Comparison of ENCODE assay signal across 12 cellular contexts in the genomic region with DNA sequence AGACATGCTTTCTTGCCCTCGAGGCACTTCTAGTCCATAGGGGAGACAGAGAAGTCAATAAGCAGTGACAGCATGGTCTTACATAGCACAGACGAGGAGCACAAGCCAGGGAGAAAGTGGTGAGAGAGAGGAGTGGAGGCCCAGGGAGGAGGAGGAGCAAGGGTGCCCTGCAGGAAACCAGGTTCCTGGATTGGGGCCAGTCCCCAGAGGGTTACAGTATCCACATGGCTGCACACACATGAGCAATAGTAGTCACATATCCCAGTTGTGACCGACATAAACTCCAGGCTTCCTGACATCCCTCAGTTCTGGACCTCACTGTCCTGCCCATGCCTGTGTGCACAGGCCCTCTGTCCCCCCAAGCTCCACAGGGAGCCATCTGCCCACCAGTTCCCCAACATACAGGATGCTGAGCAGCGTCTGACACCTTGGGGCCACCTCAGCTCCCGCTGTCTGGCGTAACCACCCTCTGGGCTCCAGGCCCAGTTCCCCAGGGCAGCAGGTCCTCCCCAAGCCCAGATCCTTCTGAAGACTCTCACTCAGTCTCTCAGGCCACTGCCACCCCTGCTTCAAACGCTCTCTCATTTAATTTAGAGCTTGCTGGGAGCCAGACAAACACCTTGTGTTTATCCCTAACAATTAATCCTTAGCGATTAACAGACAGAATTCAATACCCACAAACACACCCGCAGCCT. TPM values are rescaled to one million over a fixed set of nuclear protein-coding genes. Genes with fewer than 3 reads are reported as not detected.
DNase-seq lines count a peak whose midpoint lies in the region; ATAC-seq and TF ChIP-seq lines count a peak whose summit lies in the region.
"Had no signal": no experiment of that assay in that cellular context is flagged by ENCODE, and none has a peak within 500 bp of the region (broad histone marks: within the 10 kb centered on the region; RNA-seq: fewer than 3 reads in every experiment).

No MANE protein-coding gene starts in this region.

- no peak overlapping the region for H3K4me2 ChIP-seq in SK-N-SH

- H3K9me3 ChIP-seq in SK-N-SH, result no peaks in the 10 kb centered on the region
- peaks cover 0 to 12% (median 9%) of the 10 kb centered on the region in 8 donors for H3K9me3 ChIP-seq in spleen

- no peak overlapping the region for H3K9ac ChIP-seq in SK-N-SH

- H3K27me3 ChIP-seq in SK-N-SH (ENCODE audit: insufficient read depth) (no peaks in the 10 kb centered on the region), spleen (replicated peaks in 1 of 7) (peaks cover 0 to 47% (median 0%) of the 10 kb centered on the region in 7 donors)

- WGBS in SK-N-SH (ENCODE audit: low lambda C conversion rate), result 30% methylated on average over 8 of the region's 9 CpGs
- WGBS in spleen, 5 donors, result 39 to 59% (median 44%) methylated on average over 7 to 9 of the region's 9 CpGs

- no peaks in the 10 kb centered on the region for H3F3A ChIP-seq in SK-N-SH (replicated peaks; ENCODE audit: insufficient read depth)

- H3K4me1 ChIP-seq in SK-N-SH (ENCODE audit: control insufficient read depth in 1 of 2, insufficient read depth in 2 of 2, low read depth in 1 of 2, low read length in 1 of 2) (peaks cover 0 to 15% of the 10 kb centered on the region in 2 experiments; a peak in 1 of 4 replicates), spleen (no peaks in the 10 kb centered on the region)

- intact Hi-C loops in spleen (cut with DNase I; ENCODE audit: low total_unique reads), result no loop called here

- H4K20me1 ChIP-seq in SK-N-SH (ENCODE audit: insufficient read depth), result no peaks in the 10 kb centered on the region

- DNase-seq in SK-N-SH (peak; percentile 62), NCI-H1417 treated with DMSO at 0.1 percent for 48 hours (lab: John Stamatoyannopoulos, UW) (peak; percentile 50), UCSD-AML1 (lab: John Stamatoyannopoulos, UW; ENCODE audit: unreplicated experiment) (peak; percentile 26), spleen (peak; percentile 64), pons (ENCODE audit: low spot score) (no peak), midbrain (lab: John Stamatoyannopoulos, UW) (no peak), KBM-7 (no peak)
- DNase-seq: activated CD4-positive, alpha-beta T cell treated with anti-CD3 and anti-CD28 coated beads for 4 hours; immature natural killer cell had no signal

- no peak for TF ChIP-seq EP300 in SK-N-SH (IDR thresholded peaks at IDR 0.05; ENCODE audit: borderline replicate concordance in 1 of 2, low read depth in 1 of 2, low read length in 1 of 2)

- H3K36me3 ChIP-seq in SK-N-SH (replicated peaks in 1 of 2; ENCODE audit: control insufficient read depth in 1 of 2, insufficient read depth in 2 of 2, low read length in 1 of 2) (no peaks in the 10 kb centered on the region), spleen (no peaks in the 10 kb centered on the region)

- peak overlapping the region in 1 of 2 experiments; percentile 36; a peak in 2 of 4 replicates for H3K27ac ChIP-seq in SK-N-SH (ENCODE audit: low read depth in 2 of 2, low read length in 1 of 2)
- no peak overlapping the region for H3K27ac ChIP-seq in spleen

- no peak for TF ChIP-seq RAD21 in SK-N-SH (IDR thresholded peaks at IDR 0.05; ENCODE audit: low read length)

- TF ChIP-seq POLR2A in spleen (IDR thresholded peaks at IDR 0.05), result no peak

- H3K4me3 ChIP-seq in SK-N-SH (ENCODE audit: low read depth in 2 of 2, low read length in 1 of 2), result no peak overlapping the region
- no peak overlapping the region for H3K4me3 ChIP-seq in spleen

- no peaks in the 10 kb centered on the region for H3K79me2 ChIP-seq in SK-N-SH (ENCODE audit: insufficient read depth)

- in situ Hi-C loops in KBM-7 (cut with MboI; ENCODE audit: low pct_unique_long_range_greater_than_20kb, low sequenced_read_pairs), result no loop called here

- CTCF ChIA-PET in SK-N-SH (lab: Yijun Ruan, JAX), result interaction anchor here (1.0 to 1.6 kb wide), 3 partner anchors 24 to 317 kb away, joined by 4 to 8 read pairs (median 8); no protein-coding TSS in a partner anchor

- TF ChIP-seq CTCF in SK-N-SH (IDR thresholded peaks at IDR 0.05) (no peak), spleen (IDR thresholded peaks at IDR 0.05 in 8 of 11, conservative IDR thresholded peaks at IDR 0.05 in 3 of 11) (no peak)

- no peak overlapping the region for H2AFZ ChIP-seq in SK-N-SH (ENCODE audit: low read depth)

- no peak; the same call in 2 of the 3 replicates for ATAC-seq in SK-N-SH treated with all-trans-retinoic acid at 6 μM for 48 hours
- ATAC-seq: effector memory CD8-positive, alpha-beta T cell had no signal

- POLR2A ChIA-PET in SK-N-SH (lab: Yijun Ruan, JAX), result no interaction called here

- H3K9me2 ChIP-seq in SK-N-SH, result no peaks in the 10 kb centered on the region

TF ChIP-seq in SK-N-SH, 30 proteins besides CTCF, POLR2A, EP300 and RAD21:
- TF ChIP-seq GATA2 (CRISPR knock-in tag; IDR thresholded peaks at IDR 0.05), result no peak
- TF ChIP-seq NRF1 (IDR thresholded peaks at IDR 0.05; ENCODE audit: low read depth, low read length), result no peak
- TF ChIP-seq FOXM1 (IDR thresholded peaks at IDR 0.05; ENCODE audit: low read depth), result no peak
- TF ChIP-seq, protein P1, sequence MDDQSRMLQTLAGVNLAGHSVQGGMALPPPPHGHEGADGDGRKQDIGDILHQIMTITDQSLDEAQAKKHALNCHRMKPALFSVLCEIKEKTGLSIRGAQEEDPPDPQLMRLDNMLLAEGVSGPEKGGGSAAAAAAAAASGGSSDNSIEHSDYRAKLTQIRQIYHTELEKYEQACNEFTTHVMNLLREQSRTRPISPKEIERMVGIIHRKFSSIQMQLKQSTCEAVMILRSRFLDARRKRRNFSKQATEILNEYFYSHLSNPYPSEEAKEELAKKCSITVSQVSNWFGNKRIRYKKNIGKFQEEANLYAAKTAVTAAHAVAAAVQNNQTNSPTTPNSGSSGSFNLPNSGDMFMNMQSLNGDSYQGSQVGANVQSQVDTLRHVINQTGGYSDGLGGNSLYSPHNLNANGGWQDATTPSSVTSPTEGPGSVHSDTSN (IDR thresholded peaks at IDR 0.05), result no peak
- TF ChIP-seq FOXJ3 (CRISPR knock-in tag; IDR thresholded peaks at IDR 0.05), result 0 out of 2 replicates have a peak, but pooled peaks have one; percentile 41

TF ChIP-seq in SK-N-SH treated with all-trans-retinoic acid at 6 μM for 48 hours, 23 proteins besides CTCF, POLR2A, EP300 and RAD21:
- no peak for TF ChIP-seq CREB5 (CRISPR knock-in tag; IDR thresholded peaks at IDR 0.05; ENCODE audit: low read depth)
TF ChIP-seq in SK-N-SH treated with all-trans-retinoic acid at 6 μM for 48 hours: peak in this region for 0.

RNA-seq across cellular contexts. Expression of gene DSCAML1, which starts 53.7 kb away (rescaled TPM):
- polyA plus RNA-seq in SK-N-SH (2012; rRNA removed) (not detected in 2 replicates), spleen (under 1 TPM; 0.07 to 0.41 (median 0.35) TPM)
- polyA plus RNA-seq in SK-N-SH (2012; cell fraction: cytosol; rRNA removed), result under 0.01 TPM in 1 of 2 replicates, not detected in the other
- polyA plus RNA-seq in SK-N-SH (2012; cell fraction: nucleus; rRNA removed), result not detected in 2 replicates
- total RNA-seq in spleen, result 10 to 100 TPM in 1 of 7 donors, 1 to 10 TPM in 5, under 1 TPM in 1; 0.54 to 10.7 (median 3.6) TPM
- total RNA-seq: activated T-helper 2 cell treated with anti-CD3 and anti-CD28 coated beads, Interferon-gamma antibody, Interleukin-2, Interleukin-4, amounts not matched to agents 10 μg/mL and 5 μg/mL and 100 μg/mL, durations not matched to agents 14 hours and 24 hours and 36 hours had no signal
- polyA plus RNA-seq: immature natural killer cell had no signal

Comparison
In these comparisons a context has a peak if more than half of its experiments do, and no peak if none do; other contexts are left out.
1. DNase-seq: peak in SK-N-SH (single experiment), NCI-H1417 treated with DMSO at 0.1 percent for 48 hours (single experiment), UCSD-AML1 (single experiment) and spleen (single experiment); none in pons (single experiment), midbrain (single experiment) and KBM-7 (single experiment).